Comparison of ENCODE assay signal across 15 cellular contexts in the genomic region with DNA sequence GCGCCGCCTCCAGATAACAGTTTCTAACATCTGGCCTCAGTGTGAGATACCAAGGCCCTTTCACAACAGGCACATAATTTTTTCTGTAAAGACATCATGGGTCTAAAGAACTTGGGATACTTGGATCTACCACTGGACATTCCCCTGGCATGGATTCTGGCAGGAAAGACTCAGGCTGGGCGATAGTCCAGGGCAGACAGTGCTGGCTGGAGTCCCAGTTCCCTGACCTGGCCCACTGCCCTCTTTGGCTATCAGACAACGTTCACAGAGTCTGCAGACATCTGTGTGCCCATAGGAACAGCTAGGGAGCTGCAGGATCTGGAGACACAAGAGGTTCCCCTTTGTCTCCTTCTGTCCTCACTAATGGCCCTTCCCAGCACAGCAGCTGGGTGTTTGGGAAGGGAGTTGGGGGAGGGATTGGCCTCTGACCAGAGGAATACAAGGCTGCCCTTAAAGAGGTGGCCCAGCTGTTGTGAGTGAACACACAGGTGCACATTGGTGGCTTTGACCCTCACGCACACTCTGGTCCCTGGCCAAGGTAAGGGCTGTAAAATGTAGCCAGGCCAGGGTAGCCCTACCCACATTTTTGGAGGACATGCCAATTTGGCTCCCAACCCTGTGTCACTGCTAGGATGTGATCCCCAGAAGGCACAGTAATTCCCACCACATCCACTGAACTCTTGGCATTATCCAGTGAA.
DNase-seq lines count a peak whose midpoint lies in the region; ATAC-seq and TF ChIP-seq lines count a peak whose summit lies in the region.
"Had no signal": no experiment of that assay in that cellular context is flagged by ENCODE, and none has a peak within 500 bp of the region (broad histone marks: within the 10 kb centered on the region; RNA-seq: fewer than 3 reads in every experiment).

No MANE protein-coding gene starts in this region.

- intact Hi-C loops in left ventricle myocardium superior (cut with micrococcal nuclease), result no loop called here
- intact Hi-C loops in posterior cingulate gyrus (cut with DNase I), result no loop called here
- intact Hi-C loops in Calu3 (cut with micrococcal nuclease; ENCODE audit: unreplicated experiment), result no loop called here

- CTCF ChIA-PET in Calu3 (lab: Charles Lee), result no interaction called here

- ATAC-seq in left ventricle myocardium superior, result peak; percentile 97
- ATAC-seq in GM21381 (IDR thresholded peaks at IDR 0.05; ENCODE audit: unreplicated experiment), result no peak
- ATAC-seq: activated naive CD4-positive, alpha-beta T cell treated with anti-CD3 and anti-CD28 coated beads, Interleukin-2, amount 50 U/mL, for 72 hours had no signal

- H3K36me3 Mint-ChIP-seq in Calu3 (ENCODE audit: insufficient read depth, unreplicated experiment), result no peaks in the 10 kb centered on the region
- H3K36me3 Mint-ChIP-seq: activated naive CD4-positive, alpha-beta T cell treated with anti-CD3 and anti-CD28 coated beads, Interleukin-2, amount 50 U/mL, for 72 hours had no signal

- H3K4me1 Mint-ChIP-seq in Calu3 (ENCODE audit: low read depth, unreplicated experiment), result no peaks in the 10 kb centered on the region

- no peak overlapping the region for H3K27ac Mint-ChIP-seq in Calu3 (ENCODE audit: unreplicated experiment)
- H3K27ac Mint-ChIP-seq: activated naive CD4-positive, alpha-beta T cell treated with anti-CD3 and anti-CD28 coated beads, Interleukin-2, amount 50 U/mL, for 72 hours; T-helper 2 cell treated with Interferon-gamma antibody and Interleukin-4, amounts not matched to agents 5 μg/mL and 100 μg/mL, for 36 hours had no signal

- TF ChIP-seq CTCF in Calu3 (IDR thresholded peaks at IDR 0.05; ENCODE audit: unreplicated experiment), result no peak

- BruUV-seq in Calu3 (replicated peaks; lab: Mats Ljungman, UMichigan), result no TSS peak

- no peak overlapping the region for H3K4me3 Mint-ChIP-seq in Calu3 (ENCODE audit: low read depth, unreplicated experiment)
- H3K4me3 Mint-ChIP-seq: T-helper 2 cell treated with Interferon-gamma antibody and Interleukin-4, amounts not matched to agents 5 μg/mL and 100 μg/mL, for 36 hours had no signal

- H3K27me3 Mint-ChIP-seq in Calu3 (ENCODE audit: unreplicated experiment), result no peaks in the 10 kb centered on the region

- H3K9me3 Mint-ChIP-seq in Calu3 (ENCODE audit: low read depth, unreplicated experiment), result peaks cover 10% of the 10 kb centered on the region
- H3K9me3 Mint-ChIP-seq: activated naive CD4-positive, alpha-beta T cell treated with anti-CD3 and anti-CD28 coated beads, Interleukin-2, amount 50 U/mL, for 72 hours; T-helper 2 cell treated with Interferon-gamma antibody and Interleukin-4, amounts not matched to agents 5 μg/mL and 100 μg/mL, for 36 hours had no signal

- DNase-seq in C1 segment of cervical spinal cord (lab: John Stamatoyannopoulos, UW), result peak in 10 of 14 donors; percentile 0 to 58 (median 19)
- DNase-seq in anterior cingulate cortex (lab: John Stamatoyannopoulos, UW), result peak in 46 of 58 donors; percentile 0 to 72 (median 20)
- DNase-seq in left ventricle myocardium superior, result peak; percentile 52
- peak in 7 of 10 donors; percentile 3 to 87 (median 51) for DNase-seq in posterior cingulate gyrus
- no peak for DNase-seq in RKO (ENCODE audit: low spot score)
- DNase-seq in NCI-H2029 (lab: John Stamatoyannopoulos, UW), result no peak
- DNase-seq in Calu3, result no peak
- DNase-seq: activated T-cell treated with anti-CD3 and anti-CD28 coated beads for 4 hours; kidney glomerular epithelial cell; NCI-H2171; SHP77 treated with DMSO at 0.1 percent for 48 hours; stimulated activated CD4-positive, alpha-beta T cell treated with anti-CD3 and anti-CD28 coated beads, Interleukin-1b, Interleukin-23, amount 100 ng/mL, for 48 hours had no signal

Comparison
In these comparisons a context has a peak if more than half of its experiments do, and no peak if none do; other contexts are left out.
1. DNase-seq: peak in C1 segment of cervical spinal cord (10 of 14), anterior cingulate cortex (46 of 58), left ventricle myocardium superior (single experiment) and posterior cingulate gyrus (7 of 10); none in RKO (single experiment), NCI-H2029 (single experiment) and Calu3 (single experiment).